ENCODE assay signal across 25 cellular contexts in genomic region chr7:151614019-151614418, GRCh38.
DNase-seq lines count a peak whose midpoint lies in the region; ATAC-seq, FAIRE-seq and TF ChIP-seq lines count a peak whose summit lies in the region.
"Had no signal": no experiment of that assay in that cellular context is flagged by ENCODE, and none has a peak within 500 bp of the region (broad histone marks: within the 10 kb centered on the region; RNA-seq: fewer than 3 reads in every experiment).

No MANE protein-coding gene starts in this region.

- TF ChIP-seq EP300 in H1 (IDR thresholded peaks at IDR 0.05; ENCODE audit: borderline replicate concordance in 1 of 2, low read depth in 2 of 2, low read length in 2 of 2) = no peak

- H3K27ac ChIP-seq in right atrium auricular region (peak overlapping the region; percentile 5 to 8), H1 (ENCODE audit: low read depth, low read length) (no peak overlapping the region), neuronal stem cell (replicated peaks; ENCODE audit: low read length) (no peak overlapping the region)
- H3K27ac ChIP-seq: 22Rv1; A549; BLaER1 treated with 17β-estradiol and CSF1 and Interleukin-3, amounts not matched to agents 10 nM and 100 nM; C4-2B had no signal

- no peak overlapping the region for H2BK20ac ChIP-seq in H1 (ENCODE audit: low read length)

- peaks cover 0 to 1% of the 10 kb centered on the region in 2 experiments for H4K20me1 ChIP-seq in H1 (replicated peaks in 1 of 2; ENCODE audit: control insufficient read depth in 1 of 2, insufficient read depth in 2 of 2, low read length in 2 of 2)

- no peak overlapping the region for H3K18ac ChIP-seq in H1 (ENCODE audit: extremely low read depth, low read length)
- peak overlapping the region; percentile 27 for H3K18ac ChIP-seq in neuronal stem cell (ENCODE audit: low read length)

- CTCF ChIA-PET in H1 (lab: Charles Lee; ENCODE audit: partially characterized antibody) = interaction anchor here (0.6 to 1.7 kb wide), 5 partner anchors 20 to 462 kb away, joined by 3 to 5 read pairs (median 4); no protein-coding TSS in a partner anchor

- H3K4me2 ChIP-seq in H1 (ENCODE audit: insufficient read depth in 1 of 2, low read depth in 2 of 2, low read length in 2 of 2) (no peak overlapping the region), neuronal stem cell (ENCODE audit: insufficient read depth, low read length, poor library complexity, severe bottlenecking) (no peak overlapping the region)
- H3K4me2 ChIP-seq: A549; BLaER1 treated with 17β-estradiol and CSF1 and Interleukin-3, amounts not matched to agents 10 nM and 100 nM had no signal

- H3K27me3 ChIP-seq in right atrium auricular region (no peaks in the 10 kb centered on the region), H1 (replicated peaks in 1 of 4; ENCODE audit: control insufficient read depth in 3 of 4, extremely low read depth in 1 of 4, insufficient read depth in 3 of 4, low read length in 3 of 4) (no peaks in the 10 kb centered on the region), neuronal stem cell (ENCODE audit: control insufficient read depth in 3 of 3, insufficient read depth in 3 of 3, low read depth in 1 of 3, low read length in 3 of 3) (no peaks in the 10 kb centered on the region)
- H3K27me3 ChIP-seq: BLaER1 treated with 17β-estradiol and CSF1 and Interleukin-3, amounts not matched to agents 10 nM and 100 nM had no signal

- H2AK5ac ChIP-seq in H1 (ENCODE audit: low read depth, low read length) (no peak overlapping the region), neuronal stem cell (ENCODE audit: low read depth, low read length) (no peak overlapping the region)

- H4K8ac ChIP-seq in H1 (ENCODE audit: extremely low read depth, insufficient read depth, low read length) (no peak overlapping the region), neuronal stem cell (ENCODE audit: low read depth, low read length) (no peak overlapping the region)

- TF ChIP-seq POLR2A in H1 (IDR thresholded peaks at IDR 0.05; ENCODE audit: control extremely low read depth in 1 of 2, low read depth in 2 of 2, low read length in 2 of 2) = no peak

- H2BK5ac ChIP-seq in H1 (ENCODE audit: low read depth, low read length) (no peak overlapping the region), neuronal stem cell (ENCODE audit: low read length) (no peak overlapping the region)

- H3K4ac ChIP-seq in H1 (replicated peaks; ENCODE audit: insufficient read length, low read depth, low read length) (no peak overlapping the region), neuronal stem cell (ENCODE audit: low read length) (no peak overlapping the region)

- no peak overlapping the region for H3K56ac ChIP-seq in H1 (replicated peaks; ENCODE audit: insufficient read length, low read depth, low read length)

- TF ChIP-seq CTCF in right atrium auricular region (IDR thresholded peaks at IDR 0.05) (no peak), H1 (IDR thresholded peaks at IDR 0.05; ENCODE audit: control extremely low read depth in 1 of 3, insufficient read depth in 1 of 3, low read depth in 1 of 3, low read length in 3 of 3) (no peak)

- intact Hi-C loops in Right ventricle myocardium inferior (cut with DNase I) = no loop called here

- H3K36me3 ChIP-seq in right atrium auricular region = no peaks in the 10 kb centered on the region
- no peaks in the 10 kb centered on the region for H3K36me3 ChIP-seq in H1 (ENCODE audit: control insufficient read depth in 2 of 4, insufficient read depth in 4 of 4, low read length in 3 of 4)
- H3K36me3 ChIP-seq in neuronal stem cell (replicated peaks in 1 of 2; ENCODE audit: control insufficient read depth in 2 of 2, insufficient read depth in 2 of 2, low read length in 2 of 2) = no peaks in the 10 kb centered on the region

- WGBS in H1 (ENCODE audit: extremely low coverage in 1 of 2, insufficient coverage in 1 of 2, insufficient read length in 1 of 2, insufficient replicate concordance in 2 of 2, low coverage in 1 of 2, low lambda C conversion rate in 2 of 2, missing lambda C conversion rate in 1 of 2), 2 experiments = 92% methylated on average over 13 of the region's 13 CpGs; no CpG with 5 or more reads in 1 of the 2 experiments
- no CpG with 5 or more reads among the region's 13 CpGs for WGBS in neuronal stem cell (ENCODE audit: extremely low coverage in 2 of 2, insufficient read length in 2 of 2, insufficient replicate concordance in 1 of 2), 2 donors

- H4K5ac ChIP-seq in H1 (ENCODE audit: insufficient read length, low read depth, low read length) = no peak overlapping the region

- FAIRE-seq in H1 (lab: Jason Lieb, UNC) = no peak
- FAIRE-seq: A549, GM12878, GM12892, GM18507 had no signal

- POLR2A ChIA-PET in H1 (lab: Charles Lee; ENCODE audit: partially characterized antibody) = interaction anchor here (1.3 kb wide), 1 partner anchor 11 kb away, joined by 3 read pairs; no protein-coding TSS in a partner anchor

- 0 out of 2 replicates have a peak overlapping the region, but pooled peaks have one; percentile 60 for H2BK12ac ChIP-seq in H1 (ENCODE audit: low read depth, low read length)
- no peak overlapping the region for H2BK12ac ChIP-seq in neuronal stem cell (ENCODE audit: low read length)

- DNase-seq in right atrium auricular region (ENCODE audit: low spot score) (no peak), Right ventricle myocardium inferior (ENCODE audit: missing footprints) (no peak), H1 (ENCODE audit: low read depth in 1 of 2, low spot score in 2 of 2) (no peak), left lobe of liver (ENCODE audit: low spot score) (peak; percentile 41), neuronal stem cell (ENCODE audit: low spot score) (no peak), retina (no peak)
- DNase-seq: AML-193; CD4-positive, alpha-beta T cell; CD8-positive, alpha-beta memory T cell; COR-L47; DMS 273 treated with DMSO at 0.1 percent for 48 hours; DMS153; DMS53; DMS79; DND-41; EL; GDM1 had no signal

- H2BK15ac ChIP-seq in H1 (ENCODE audit: low read length) (no peak overlapping the region), neuronal stem cell (ENCODE audit: low read length) (no peak overlapping the region)

- H3K4me3 ChIP-seq in right atrium auricular region = no peak overlapping the region
- no peak overlapping the region for H3K4me3 ChIP-seq in H1 (ENCODE audit: extremely low read depth in 1 of 4, insufficient read depth in 2 of 4, low read depth in 3 of 4, low read length in 4 of 4)
- peak overlapping the region in 1 of 2 donors; percentile 4 for H3K4me3 ChIP-seq in neuronal stem cell (ENCODE audit: low read length in 2 of 2)
- H3K4me3 ChIP-seq: A549; BLaER1 treated with 17β-estradiol and CSF1 and Interleukin-3, amounts not matched to agents 10 nM and 100 nM; GM12878 had no signal

- H3K23ac ChIP-seq in H1 (ENCODE audit: insufficient read length) (no peak overlapping the region), neuronal stem cell (ENCODE audit: low read depth, low read length, poor library complexity) (peak overlapping the region; percentile 16)

- H4K91ac ChIP-seq in H1 (replicated peaks; ENCODE audit: insufficient read length, low read length) = no peak overlapping the region
- no peak overlapping the region for H4K91ac ChIP-seq in neuronal stem cell (ENCODE audit: low read depth, low read length, poor library complexity)

- H3K79me2 ChIP-seq in H1 (ENCODE audit: control insufficient read depth in 1 of 2, insufficient read depth in 2 of 2, low read length in 2 of 2) = no peaks in the 10 kb centered on the region; a peak in 1 of 4 replicates

- H3K4me1 ChIP-seq in right atrium auricular region (peaks cover 0 to 27% of the 10 kb centered on the region in 2 donors), H1 (replicated peaks in 1 of 4; ENCODE audit: control insufficient read depth in 3 of 4, insufficient read depth in 4 of 4, low read length in 3 of 4) (no peaks in the 10 kb centered on the region), neuronal stem cell (ENCODE audit: control insufficient read depth in 2 of 2, insufficient read depth in 1 of 2, low read depth in 1 of 2, low read length in 2 of 2) (no peaks in the 10 kb centered on the region)

- peaks cover 4% of the 10 kb centered on the region; the same call in 1 of the 2 replicates for H3K79me1 ChIP-seq in H1 (ENCODE audit: low read depth, low read length)
- no peaks in the 10 kb centered on the region for H3K79me1 ChIP-seq in neuronal stem cell (ENCODE audit: low read depth, low read length)

- H3K14ac ChIP-seq in H1 (ENCODE audit: insufficient read length) (no peak overlapping the region), neuronal stem cell (ENCODE audit: low read length) (no peak overlapping the region)

- H3K9ac ChIP-seq in H1 (replicated peaks in 1 of 4; ENCODE audit: extremely low read depth in 1 of 4, low read depth in 3 of 4, low read length in 3 of 4) (no peak overlapping the region), neuronal stem cell (ENCODE audit: low read depth, low read length, poor library complexity) (no peak overlapping the region)
- H3K9ac ChIP-seq: BLaER1 treated with 17β-estradiol and CSF1 and Interleukin-3, amounts not matched to agents 10 nM and 100 nM had no signal

- TF ChIP-seq RAD21 in H1 (IDR thresholded peaks at IDR 0.05 in 1 of 2, conservative IDR thresholded peaks at IDR 0.05 in 1 of 2; ENCODE audit: low read depth in 2 of 2, low read length in 2 of 2) = no peak

- no peak for ATAC-seq in Right ventricle myocardium inferior
- no peak for ATAC-seq in left lobe of liver
- no peak for ATAC-seq in GM19395 (IDR thresholded peaks at IDR 0.05; ENCODE audit: unreplicated experiment)
- ATAC-seq: A549, GM12878 had no signal

- no peaks in the 10 kb centered on the region for H3K9me3 ChIP-seq in right atrium auricular region
- no peaks in the 10 kb centered on the region for H3K9me3 ChIP-seq in H1 (ENCODE audit: insufficient read depth in 2 of 2, low read depth in 1 of 2, low read length in 1 of 2)
- no peaks in the 10 kb centered on the region for H3K9me3 ChIP-seq in neuronal stem cell (replicated peaks in 1 of 2; ENCODE audit: control insufficient read depth in 2 of 2, insufficient read depth in 1 of 2, low read depth in 1 of 2, low read length in 2 of 2)
- H3K9me3 ChIP-seq: A549; BLaER1 treated with 17β-estradiol and CSF1 and Interleukin-3, amounts not matched to agents 10 nM and 100 nM had no signal

- H2AFZ ChIP-seq in H1 (ENCODE audit: low read length) (no peak overlapping the region), neuronal stem cell (ENCODE audit: low read length) (no peak overlapping the region)

- peaks cover 2% of the 10 kb centered on the region; the same call in 1 of the 2 replicates for H3K23me2 ChIP-seq in H1 (ENCODE audit: low read depth, low read length)

- H2BK120ac ChIP-seq in H1 (replicated peaks; ENCODE audit: low read depth, low read length) (no peak overlapping the region), neuronal stem cell (ENCODE audit: low read depth, low read length) (no peak overlapping the region)

TF ChIP-seq in H1, 55 proteins besides CTCF, POLR2A, EP300 and RAD21:
- TF ChIP-seq CHD2 (IDR thresholded peaks at IDR 0.05; ENCODE audit: low read length) (no peak), CREB1 (IDR thresholded peaks at IDR 0.05) (no peak), EZH2 (IDR thresholded peaks at IDR 0.05; ENCODE audit: low read depth, low read length, severe bottlenecking) (no peak), SAP30 (IDR thresholded peaks at IDR 0.05; ENCODE audit: insufficient read depth, insufficient replicate concordance, low read length) (no peak), SIN3A (conservative IDR thresholded peaks at IDR 0.05 in 1 of 2, IDR thresholded peaks at IDR 0.05 in 1 of 2; ENCODE audit: low read depth in 1 of 2, low read length in 2 of 2) (no peak)
TF ChIP-seq in H1: peak in this region for 0.

Comparison
In these comparisons a context has a peak if more than half of its experiments do, and no peak if none do; other contexts are left out.
1. H3K27ac ChIP-seq: peak in right atrium auricular region (2 of 2); none in H1 (single experiment) and neuronal stem cell (single experiment).